ENCODE assay signal across 1 cellular context in the genomic region with DNA sequence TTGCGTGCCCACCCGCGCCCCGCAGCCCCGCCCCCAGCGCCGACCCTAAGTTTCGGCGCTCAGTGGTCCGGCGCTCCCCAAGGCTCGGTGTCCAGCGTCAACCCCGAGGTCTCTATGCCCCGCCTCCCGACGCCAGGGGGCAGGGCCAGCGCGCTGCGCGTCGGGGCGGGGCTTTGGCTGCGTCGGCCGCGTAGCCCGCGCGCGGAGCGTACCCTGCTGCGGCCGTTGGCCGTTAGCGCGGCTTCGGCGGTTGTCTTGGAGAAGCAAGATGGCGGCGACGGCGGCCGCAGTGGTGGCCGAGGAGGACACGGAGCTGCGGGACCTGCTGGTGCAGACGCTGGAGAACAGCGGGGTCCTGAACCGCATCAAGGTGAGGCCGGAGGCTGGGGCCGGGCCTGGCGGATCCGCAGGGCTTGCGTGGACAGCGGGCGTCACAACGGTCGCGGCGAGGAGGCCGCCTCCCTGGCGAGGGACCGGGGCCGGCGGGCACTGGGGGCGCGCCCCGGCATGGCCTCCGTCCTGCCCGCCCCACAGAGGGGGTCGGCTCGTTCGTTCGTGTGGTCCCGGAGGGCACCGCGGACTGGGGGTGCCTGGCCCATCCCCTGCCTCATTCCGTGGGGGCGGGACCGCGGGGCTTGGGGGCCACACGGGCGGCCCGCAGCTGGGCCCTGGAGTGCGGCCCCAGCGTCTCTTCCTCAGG.
TF ChIP-seq lines count a peak whose summit lies in the region.

A gene with protein sequence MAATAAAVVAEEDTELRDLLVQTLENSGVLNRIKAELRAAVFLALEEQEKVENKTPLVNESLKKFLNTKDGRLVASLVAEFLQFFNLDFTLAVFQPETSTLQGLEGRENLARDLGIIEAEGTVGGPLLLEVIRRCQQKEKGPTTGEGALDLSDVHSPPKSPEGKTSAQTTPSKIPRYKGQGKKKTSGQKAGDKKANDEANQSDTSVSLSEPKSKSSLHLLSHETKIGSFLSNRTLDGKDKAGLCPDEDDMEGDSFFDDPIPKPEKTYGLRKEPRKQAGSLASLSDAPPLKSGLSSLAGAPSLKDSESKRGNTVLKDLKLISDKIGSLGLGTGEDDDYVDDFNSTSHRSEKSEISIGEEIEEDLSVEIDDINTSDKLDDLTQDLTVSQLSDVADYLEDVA (plus strand): TSS at position 253 of the 700 bp plus-strand sequence. CDS start 16 bp downstream, at position 269.

TF ChIP-seq in HEK293, 187 proteins besides CTCF, POLR2A, EP300 and RAD21 (continued from another document and continues in another):
- TF ChIP-seq ZNF623 (tag by site-specific recombination; IDR thresholded peaks at IDR 0.05): no peak
- no peak for TF ChIP-seq ZNF830 (tag by site-specific recombination; IDR thresholded peaks at IDR 0.05; ENCODE audit: low read depth)
- no peak; the same call in 1 of the 2 replicates for TF ChIP-seq ZBTB7A (tag by site-specific recombination; IDR thresholded peaks at IDR 0.05; ENCODE audit: low read depth)
- TF ChIP-seq, protein P1, sequence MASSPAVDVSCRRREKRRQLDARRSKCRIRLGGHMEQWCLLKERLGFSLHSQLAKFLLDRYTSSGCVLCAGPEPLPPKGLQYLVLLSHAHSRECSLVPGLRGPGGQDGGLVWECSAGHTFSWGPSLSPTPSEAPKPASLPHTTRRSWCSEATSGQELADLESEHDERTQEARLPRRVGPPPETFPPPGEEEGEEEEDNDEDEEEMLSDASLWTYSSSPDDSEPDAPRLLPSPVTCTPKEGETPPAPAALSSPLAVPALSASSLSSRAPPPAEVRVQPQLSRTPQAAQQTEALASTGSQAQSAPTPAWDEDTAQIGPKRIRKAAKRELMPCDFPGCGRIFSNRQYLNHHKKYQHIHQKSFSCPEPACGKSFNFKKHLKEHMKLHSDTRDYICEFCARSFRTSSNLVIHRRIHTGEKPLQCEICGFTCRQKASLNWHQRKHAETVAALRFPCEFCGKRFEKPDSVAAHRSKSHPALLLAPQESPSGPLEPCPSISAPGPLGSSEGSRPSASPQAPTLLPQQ (tag by site-specific recombination; IDR thresholded peaks at IDR 0.05): peak; percentile 34
- TF ChIP-seq ZNF548 (tag by site-specific recombination; IDR thresholded peaks at IDR 0.05): no peak
- no peak for TF ChIP-seq RBAK (tag by site-specific recombination; IDR thresholded peaks at IDR 0.05)
- no peak for TF ChIP-seq ZNF596 (tag by site-specific recombination; IDR thresholded peaks at IDR 0.05)
- TF ChIP-seq ZNF560 (tag by site-specific recombination; IDR thresholded peaks at IDR 0.05; ENCODE audit: borderline replicate concordance): no peak
- no peak for TF ChIP-seq ZNF514 (tag by site-specific recombination; IDR thresholded peaks at IDR 0.05)
- peak; percentile 13; the same call in 1 of the 2 replicates for TF ChIP-seq ZEB2 (tag by site-specific recombination; IDR thresholded peaks at IDR 0.05)
- peak; percentile 21; the same call in 1 of the 2 replicates for TF ChIP-seq ZBTB8A (tag by site-specific recombination; IDR thresholded peaks at IDR 0.05)
- TF ChIP-seq ZNF629 (tag by site-specific recombination; IDR thresholded peaks at IDR 0.05): no peak
- no peak for TF ChIP-seq ZNF16 (tag by site-specific recombination; IDR thresholded peaks at IDR 0.05; ENCODE audit: low read depth)
- TF ChIP-seq, protein P2, sequence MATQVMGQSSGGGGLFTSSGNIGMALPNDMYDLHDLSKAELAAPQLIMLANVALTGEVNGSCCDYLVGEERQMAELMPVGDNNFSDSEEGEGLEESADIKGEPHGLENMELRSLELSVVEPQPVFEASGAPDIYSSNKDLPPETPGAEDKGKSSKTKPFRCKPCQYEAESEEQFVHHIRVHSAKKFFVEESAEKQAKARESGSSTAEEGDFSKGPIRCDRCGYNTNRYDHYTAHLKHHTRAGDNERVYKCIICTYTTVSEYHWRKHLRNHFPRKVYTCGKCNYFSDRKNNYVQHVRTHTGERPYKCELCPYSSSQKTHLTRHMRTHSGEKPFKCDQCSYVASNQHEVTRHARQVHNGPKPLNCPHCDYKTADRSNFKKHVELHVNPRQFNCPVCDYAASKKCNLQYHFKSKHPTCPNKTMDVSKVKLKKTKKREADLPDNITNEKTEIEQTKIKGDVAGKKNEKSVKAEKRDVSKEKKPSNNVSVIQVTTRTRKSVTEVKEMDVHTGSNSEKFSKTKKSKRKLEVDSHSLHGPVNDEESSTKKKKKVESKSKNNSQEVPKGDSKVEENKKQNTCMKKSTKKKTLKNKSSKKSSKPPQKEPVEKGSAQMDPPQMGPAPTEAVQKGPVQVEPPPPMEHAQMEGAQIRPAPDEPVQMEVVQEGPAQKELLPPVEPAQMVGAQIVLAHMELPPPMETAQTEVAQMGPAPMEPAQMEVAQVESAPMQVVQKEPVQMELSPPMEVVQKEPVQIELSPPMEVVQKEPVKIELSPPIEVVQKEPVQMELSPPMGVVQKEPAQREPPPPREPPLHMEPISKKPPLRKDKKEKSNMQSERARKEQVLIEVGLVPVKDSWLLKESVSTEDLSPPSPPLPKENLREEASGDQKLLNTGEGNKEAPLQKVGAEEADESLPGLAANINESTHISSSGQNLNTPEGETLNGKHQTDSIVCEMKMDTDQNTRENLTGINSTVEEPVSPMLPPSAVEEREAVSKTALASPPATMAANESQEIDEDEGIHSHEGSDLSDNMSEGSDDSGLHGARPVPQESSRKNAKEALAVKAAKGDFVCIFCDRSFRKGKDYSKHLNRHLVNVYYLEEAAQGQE (tag by site-specific recombination; IDR thresholded peaks at IDR 0.05): no peak
- TF ChIP-seq ZNF175 (tag by site-specific recombination; IDR thresholded peaks at IDR 0.05): no peak
- TF ChIP-seq OVOL3 (tag by site-specific recombination; IDR thresholded peaks at IDR 0.05): no peak
- TF ChIP-seq, protein P3, sequence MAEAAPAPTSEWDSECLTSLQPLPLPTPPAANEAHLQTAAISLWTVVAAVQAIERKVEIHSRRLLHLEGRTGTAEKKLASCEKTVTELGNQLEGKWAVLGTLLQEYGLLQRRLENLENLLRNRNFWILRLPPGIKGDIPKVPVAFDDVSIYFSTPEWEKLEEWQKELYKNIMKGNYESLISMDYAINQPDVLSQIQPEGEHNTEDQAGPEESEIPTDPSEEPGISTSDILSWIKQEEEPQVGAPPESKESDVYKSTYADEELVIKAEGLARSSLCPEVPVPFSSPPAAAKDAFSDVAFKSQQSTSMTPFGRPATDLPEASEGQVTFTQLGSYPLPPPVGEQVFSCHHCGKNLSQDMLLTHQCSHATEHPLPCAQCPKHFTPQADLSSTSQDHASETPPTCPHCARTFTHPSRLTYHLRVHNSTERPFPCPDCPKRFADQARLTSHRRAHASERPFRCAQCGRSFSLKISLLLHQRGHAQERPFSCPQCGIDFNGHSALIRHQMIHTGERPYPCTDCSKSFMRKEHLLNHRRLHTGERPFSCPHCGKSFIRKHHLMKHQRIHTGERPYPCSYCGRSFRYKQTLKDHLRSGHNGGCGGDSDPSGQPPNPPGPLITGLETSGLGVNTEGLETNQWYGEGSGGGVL (tag by site-specific recombination; IDR thresholded peaks at IDR 0.05): 0 out of 2 replicates have a peak, but pooled peaks have one; percentile 10
- TF ChIP-seq ZNF433 (tag by site-specific recombination; IDR thresholded peaks at IDR 0.05; ENCODE audit: low read depth): no peak
- no peak for TF ChIP-seq KLF1 (tag by site-specific recombination; IDR thresholded peaks at IDR 0.05)
- no peak for TF ChIP-seq ZNF626 (tag by site-specific recombination; IDR thresholded peaks at IDR 0.05)
- no peak for TF ChIP-seq HOXC10 (CRISPR knock-in tag; IDR thresholded peaks at IDR 0.05)
- TF ChIP-seq, protein P4, sequence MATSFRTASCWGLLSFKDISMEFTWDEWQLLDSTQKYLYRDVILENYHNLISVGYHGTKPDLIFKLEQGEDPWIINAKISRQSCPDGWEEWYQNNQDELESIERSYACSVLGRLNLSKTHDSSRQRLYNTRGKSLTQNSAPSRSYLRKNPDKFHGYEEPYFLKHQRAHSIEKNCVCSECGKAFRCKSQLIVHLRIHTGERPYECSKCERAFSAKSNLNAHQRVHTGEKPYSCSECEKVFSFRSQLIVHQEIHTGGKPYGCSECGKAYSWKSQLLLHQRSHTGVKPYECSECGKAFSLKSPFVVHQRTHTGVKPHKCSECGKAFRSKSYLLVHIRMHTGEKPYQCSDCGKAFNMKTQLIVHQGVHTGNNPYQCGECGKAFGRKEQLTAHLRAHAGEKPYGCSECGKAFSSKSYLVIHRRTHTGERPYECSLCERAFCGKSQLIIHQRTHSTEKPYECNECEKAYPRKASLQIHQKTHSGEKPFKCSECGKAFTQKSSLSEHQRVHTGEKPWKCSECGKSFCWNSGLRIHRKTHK (tag by site-specific recombination; IDR thresholded peaks at IDR 0.05): no peak
- no peak for TF ChIP-seq TRIM28 (IDR thresholded peaks at IDR 0.05; ENCODE audit: borderline replicate concordance, low read length)
- peak; percentile 92 for TF ChIP-seq GLIS2 (tag by site-specific recombination; IDR thresholded peaks at IDR 0.05)
- no peak for TF ChIP-seq ZFP37 (tag by site-specific recombination; IDR thresholded peaks at IDR 0.05)
- no peak for TF ChIP-seq BCL11A (tag by site-specific recombination; IDR thresholded peaks at IDR 0.05; ENCODE audit: low read depth)
- TF ChIP-seq ZBTB21 (tag by site-specific recombination; IDR thresholded peaks at IDR 0.05): no peak
- TF ChIP-seq ZNF248 (tag by site-specific recombination; IDR thresholded peaks at IDR 0.05): no peak
- peak; percentile 67; the same call in 1 of the 2 replicates for TF ChIP-seq ZBTB20 (tag by site-specific recombination; IDR thresholded peaks at IDR 0.05)
- no peak for TF ChIP-seq ZNF391 (tag by site-specific recombination; IDR thresholded peaks at IDR 0.05; ENCODE audit: borderline replicate concordance, low read depth)
- no peak for TF ChIP-seq ZFP3 (tag by site-specific recombination; IDR thresholded peaks at IDR 0.05; ENCODE audit: low read depth)
- no peak for TF ChIP-seq ZNF48 (tag by site-specific recombination; IDR thresholded peaks at IDR 0.05)
- no peak for TF ChIP-seq ZNF416 (tag by site-specific recombination; IDR thresholded peaks at IDR 0.05)
- TF ChIP-seq ZNF37A (tag by site-specific recombination; IDR thresholded peaks at IDR 0.05): no peak
- no peak for TF ChIP-seq ZNF239 (tag by site-specific recombination; IDR thresholded peaks at IDR 0.05)
- no peak for TF ChIP-seq ZNF571 (tag by site-specific recombination; IDR thresholded peaks at IDR 0.05)
- no peak for TF ChIP-seq ZNF558 (tag by site-specific recombination; IDR thresholded peaks at IDR 0.05)
- no peak for TF ChIP-seq ZNF701 (tag by site-specific recombination; IDR thresholded peaks at IDR 0.05)
- no peak for TF ChIP-seq ZNF2 (tag by site-specific recombination; IDR thresholded peaks at IDR 0.05)
- TF ChIP-seq, protein P5, sequence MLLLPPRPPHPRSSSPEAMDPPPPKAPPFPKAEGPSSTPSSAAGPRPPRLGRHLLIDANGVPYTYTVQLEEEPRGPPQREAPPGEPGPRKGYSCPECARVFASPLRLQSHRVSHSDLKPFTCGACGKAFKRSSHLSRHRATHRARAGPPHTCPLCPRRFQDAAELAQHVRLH (tag by site-specific recombination; IDR thresholded peaks at IDR 0.05): no peak
- TF ChIP-seq, protein P6, sequence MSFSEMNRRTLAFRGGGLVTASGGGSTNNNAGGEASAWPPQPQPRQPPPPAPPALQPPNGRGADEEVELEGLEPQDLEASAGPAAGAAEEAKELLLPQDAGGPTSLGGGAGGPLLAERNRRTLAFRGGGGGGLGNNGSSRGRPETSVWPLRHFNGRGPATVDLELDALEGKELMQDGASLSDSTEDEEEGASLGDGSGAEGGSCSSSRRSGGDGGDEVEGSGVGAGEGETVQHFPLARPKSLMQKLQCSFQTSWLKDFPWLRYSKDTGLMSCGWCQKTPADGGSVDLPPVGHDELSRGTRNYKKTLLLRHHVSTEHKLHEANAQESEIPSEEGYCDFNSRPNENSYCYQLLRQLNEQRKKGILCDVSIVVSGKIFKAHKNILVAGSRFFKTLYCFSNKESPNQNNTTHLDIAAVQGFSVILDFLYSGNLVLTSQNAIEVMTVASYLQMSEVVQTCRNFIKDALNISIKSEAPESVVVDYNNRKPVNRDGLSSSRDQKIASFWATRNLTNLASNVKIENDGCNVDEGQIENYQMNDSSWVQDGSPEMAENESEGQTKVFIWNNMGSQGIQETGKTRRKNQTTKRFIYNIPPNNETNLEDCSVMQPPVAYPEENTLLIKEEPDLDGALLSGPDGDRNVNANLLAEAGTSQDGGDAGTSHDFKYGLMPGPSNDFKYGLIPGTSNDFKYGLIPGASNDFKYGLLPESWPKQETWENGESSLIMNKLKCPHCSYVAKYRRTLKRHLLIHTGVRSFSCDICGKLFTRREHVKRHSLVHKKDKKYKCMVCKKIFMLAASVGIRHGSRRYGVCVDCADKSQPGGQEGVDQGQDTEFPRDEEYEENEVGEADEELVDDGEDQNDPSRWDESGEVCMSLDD (tag by site-specific recombination; IDR thresholded peaks at IDR 0.05): no peak
- no peak for TF ChIP-seq WT1 (tag by site-specific recombination; IDR thresholded peaks at IDR 0.05)
- TF ChIP-seq ZNF354C (tag by site-specific recombination; IDR thresholded peaks at IDR 0.05; ENCODE audit: borderline replicate concordance, low read depth): no peak
- TF ChIP-seq EGR2 (tag by site-specific recombination; IDR thresholded peaks at IDR 0.05; ENCODE audit: low read depth): no peak
- TF ChIP-seq OSR2 (tag by site-specific recombination; IDR thresholded peaks at IDR 0.05): no peak
- peak; percentile 64; the same call in 1 of the 2 replicates for TF ChIP-seq SP3 (tag by site-specific recombination; IDR thresholded peaks at IDR 0.05)
- TF ChIP-seq SETDB1 (IDR thresholded peaks at IDR 0.05; ENCODE audit: insufficient read length, low read length): no peak
- TF ChIP-seq, protein P7, sequence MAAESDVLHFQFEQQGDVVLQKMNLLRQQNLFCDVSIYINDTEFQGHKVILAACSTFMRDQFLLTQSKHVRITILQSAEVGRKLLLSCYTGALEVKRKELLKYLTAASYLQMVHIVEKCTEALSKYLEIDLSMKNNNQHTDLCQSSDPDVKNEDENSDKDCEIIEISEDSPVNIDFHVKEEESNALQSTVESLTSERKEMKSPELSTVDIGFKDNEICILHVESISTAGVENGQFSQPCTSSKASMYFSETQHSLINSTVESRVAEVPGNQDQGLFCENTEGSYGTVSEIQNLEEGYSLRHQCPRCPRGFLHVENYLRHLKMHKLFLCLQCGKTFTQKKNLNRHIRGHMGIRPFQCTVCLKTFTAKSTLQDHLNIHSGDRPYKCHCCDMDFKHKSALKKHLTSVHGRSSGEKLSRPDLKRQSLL (tag by site-specific recombination; IDR thresholded peaks at IDR 0.05): no peak; the same call in 1 of the 2 replicates
- no peak for TF ChIP-seq TCF7L2 (IDR thresholded peaks at IDR 0.05; ENCODE audit: borderline replicate concordance, low read depth, low read length)
- TF ChIP-seq SALL2 (tag by site-specific recombination; IDR thresholded peaks at IDR 0.05; ENCODE audit: borderline replicate concordance): no peak
- no peak for TF ChIP-seq ZNF223 (tag by site-specific recombination; IDR thresholded peaks at IDR 0.05)
- no peak for TF ChIP-seq ZNF112 (tag by site-specific recombination; IDR thresholded peaks at IDR 0.05)
- no peak for TF ChIP-seq ZNF335 (tag by site-specific recombination; conservative IDR thresholded peaks at IDR 0.05)
- no peak for TF ChIP-seq ZNF155 (tag by site-specific recombination; IDR thresholded peaks at IDR 0.05)
- TF ChIP-seq ZFP41 (tag by site-specific recombination; IDR thresholded peaks at IDR 0.05; ENCODE audit: borderline replicate concordance): no peak
- TF ChIP-seq ZNF521 (tag by site-specific recombination; IDR thresholded peaks at IDR 0.05): no peak
- no peak for TF ChIP-seq ZNF366 (tag by site-specific recombination; conservative IDR thresholded peaks at IDR 0.05)
- TF ChIP-seq ZNF549 (tag by site-specific recombination; IDR thresholded peaks at IDR 0.05): no peak
